Comparison of ENCODE assay signal across 8 cellular contexts in the genomic region with DNA sequence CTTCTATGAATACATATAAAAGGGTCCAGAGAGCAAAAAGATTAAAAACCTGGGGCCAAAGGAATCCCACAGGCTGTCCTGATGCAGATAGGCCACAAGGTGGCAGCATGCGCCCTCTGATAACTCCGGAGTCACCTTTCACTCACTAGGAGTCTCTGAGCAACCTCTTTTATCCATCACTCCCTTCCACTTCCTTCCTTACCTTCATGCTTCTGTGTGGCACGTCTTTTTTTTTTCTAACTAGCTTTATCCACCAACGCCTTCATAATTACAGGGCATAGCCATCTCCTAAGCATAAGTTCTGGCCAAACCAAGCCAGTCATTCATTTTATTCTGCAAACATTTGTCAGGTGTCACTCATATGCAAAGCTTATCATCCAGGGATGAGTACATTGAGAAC. TPM values are rescaled to one million over a fixed set of nuclear protein-coding genes. Genes with fewer than 3 reads are reported as not detected.
DNase-seq lines count a peak whose midpoint lies in the region; ATAC-seq, FAIRE-seq and TF ChIP-seq lines count a peak whose summit lies in the region.

No MANE protein-coding gene starts in this region.

- no peaks in the 10 kb centered on the region for H3K9me3 ChIP-seq in BE2C
- no peaks in the 10 kb centered on the region for H3K9me3 ChIP-seq in mammary epithelial cell (replicated peaks; ENCODE audit: insufficient read depth, low read length)
- H3K9me3 ChIP-seq in keratinocyte (ENCODE audit: control insufficient read depth, low read depth, low read length), result no peaks in the 10 kb centered on the region

- 0% methylated on average over 4 of the region's 4 CpGs for WGBS in mammary epithelial cell (ENCODE audit: low coverage, missing lambda C conversion rate)

- BruUV-seq in mammary epithelial cell (replicated peaks; lab: Mats Ljungman, UMichigan), result no TSS peak

- H3K9ac ChIP-seq in mammary epithelial cell (ENCODE audit: insufficient read depth, low read length) (no peak overlapping the region), keratinocyte (ENCODE audit: control insufficient read depth, extremely low read depth, insufficient read depth, low read length) (no peak overlapping the region)

- ATAC-seq in HG03139 (IDR thresholded peaks at IDR 0.05; ENCODE audit: unreplicated experiment), result no peak

- H2AFZ ChIP-seq in mammary epithelial cell (ENCODE audit: low read depth, low read length) (no peak overlapping the region), keratinocyte (ENCODE audit: control insufficient read depth, low read length) (no peak overlapping the region)

- H3K4me2 ChIP-seq in mammary epithelial cell (ENCODE audit: insufficient read depth, low read depth, low read length) (no peak overlapping the region), keratinocyte (ENCODE audit: control insufficient read depth, extremely low read depth, insufficient read depth, low read depth, low read length) (no peak overlapping the region)

- TF ChIP-seq CTCF in BE2C (IDR thresholded peaks at IDR 0.05; ENCODE audit: low read depth, low read length) (peak; percentile 97), WI38 (IDR thresholded peaks at IDR 0.05; ENCODE audit: low read depth, low read length) (peak; percentile 82), mammary epithelial cell (conservative IDR thresholded peaks at IDR 0.05 in 1 of 2, IDR thresholded peaks at IDR 0.05 in 1 of 2; ENCODE audit: extremely low read depth in 1 of 2, insufficient read depth in 1 of 2, low read depth in 1 of 2, low read length in 2 of 2) (peak; percentile 85 to 95), keratinocyte (optimal IDR thresholded peaks at IDR 0.05 in 1 of 3, IDR thresholded peaks at IDR 0.05 in 1 of 3, conservative IDR thresholded peaks at IDR 0.05 in 1 of 3; ENCODE audit: extremely low read depth in 1 of 3, insufficient read depth in 2 of 3, low read length in 3 of 3) (peak; percentile 82 to 89 (median 87))

- H3K27me3 ChIP-seq in BE2C (peaks cover 20% of the 10 kb centered on the region), H7 (ENCODE audit: control insufficient read depth, insufficient read depth, low read length) (no peaks in the 10 kb centered on the region), mammary epithelial cell (ENCODE audit: insufficient read depth, low read length) (no peaks in the 10 kb centered on the region), keratinocyte (ENCODE audit: control insufficient read depth, extremely low read depth, insufficient read depth, low read length) (peaks cover 3% of the 10 kb centered on the region)

- CTCF ChIA-PET in mammary epithelial cell (lab: Charles Lee; ENCODE audit: low non-redundant PET), result interaction anchor here (0.7 to 2.6 kb wide), 3 partner anchors 64 to 158 kb away, joined by 4 to 23 read pairs (median 5); no protein-coding TSS in a partner anchor

- no peaks in the 10 kb centered on the region for H3K9me1 ChIP-seq in keratinocyte (ENCODE audit: control insufficient read depth, extremely low read depth, insufficient read depth, low read length)

- no peaks in the 10 kb centered on the region for H4K20me1 ChIP-seq in mammary epithelial cell (ENCODE audit: insufficient read depth, low read length)
- H4K20me1 ChIP-seq in keratinocyte (ENCODE audit: control insufficient read depth, extremely low read depth, insufficient read depth, low read length), result no peaks in the 10 kb centered on the region

- no peaks in the 10 kb centered on the region for H3K79me2 ChIP-seq in mammary epithelial cell (ENCODE audit: insufficient read depth, low read length)
- H3K79me2 ChIP-seq in keratinocyte (ENCODE audit: control insufficient read depth, insufficient read depth, low read length), result no peaks in the 10 kb centered on the region

- no peaks in the 10 kb centered on the region for H3K36me3 ChIP-seq in BE2C
- H3K36me3 ChIP-seq in H7 (replicated peaks; ENCODE audit: control insufficient read depth, insufficient read depth, low read length), result no peaks in the 10 kb centered on the region
- H3K36me3 ChIP-seq in mammary epithelial cell (ENCODE audit: insufficient read depth, low read length), result no peaks in the 10 kb centered on the region
- no peaks in the 10 kb centered on the region for H3K36me3 ChIP-seq in keratinocyte (ENCODE audit: control insufficient read depth in 2 of 2, extremely low read depth in 1 of 2, insufficient read depth in 2 of 2, low read length in 2 of 2)

- DNase-seq in BE2C (peak; percentile 75), H7 (peak; percentile 88), NCI-H2196 treated with DMSO at 0.1 percent for 48 hours (lab: John Stamatoyannopoulos, UW; ENCODE audit: unreplicated experiment) (peak; percentile 72), mammary epithelial cell (peak; percentile 45), keratinocyte (ENCODE audit: low read depth, low spot score) (no peak)
- DNase-seq in stimulated activated CD4-positive, alpha-beta T cell treated with anti-CD3 and anti-CD28 coated beads, Interleukin-1b, Interleukin-23, amount 100 ng/mL, for 48 hours, result peak; percentile 64

- H3K27ac ChIP-seq in mammary epithelial cell (ENCODE audit: insufficient read depth, low read depth, low read length) (no peak overlapping the region), keratinocyte (ENCODE audit: control insufficient read depth, insufficient read depth, low read length) (no peak overlapping the region)

- H3K4me3 ChIP-seq in BE2C (ENCODE audit: low read depth, low read length) (no peak overlapping the region), H7 (ENCODE audit: insufficient read depth, low read depth, low read length) (no peak overlapping the region), WI38 (ENCODE audit: low read depth, low read length) (no peak overlapping the region), mammary epithelial cell (replicated peaks in 1 of 3; ENCODE audit: insufficient read depth in 1 of 3, low read depth in 2 of 3, low read length in 3 of 3) (no peak overlapping the region), keratinocyte (ENCODE audit: control insufficient read depth in 2 of 3, extremely low read depth in 1 of 3, insufficient read depth in 2 of 3, low read depth in 1 of 3, low read length in 3 of 3) (no peak overlapping the region)

- dilution Hi-C loops in mammary epithelial cell (cut with HindIII; ENCODE audit: low sequenced_read_pairs), result loop anchor here (5.0 to 10.0 kb wide), 2 partner anchors 210 to 402 kb away; no protein-coding TSS in a partner anchor
- dilution Hi-C loops in keratinocyte (cut with MboI; ENCODE audit: extremely low pct_ligation_motif_present, low sequenced_read_pairs), result loop anchor here (10.0 kb wide), 2 partner anchors 52 to 152 kb away; no protein-coding TSS in a partner anchor

- H3K4me1 ChIP-seq in BE2C (no peaks in the 10 kb centered on the region), mammary epithelial cell (ENCODE audit: insufficient read depth, low read length) (peaks cover 12% of the 10 kb centered on the region), keratinocyte (ENCODE audit: control insufficient read depth, extremely low read depth, insufficient read depth, low read length) (peaks cover 18% of the 10 kb centered on the region)

- in situ Hi-C loops in mammary epithelial cell (cut with MboI; ENCODE audit: low sequenced_read_pairs in 2 of 2), result loop anchor here in 1 of 2 donors (5.0 to 10.0 kb wide), 2 partner anchors 52 to 150 kb away; no protein-coding TSS in a partner anchor

- peak; percentile 74 for FAIRE-seq in keratinocyte (lab: Jason Lieb, UNC)

- intact Hi-C loops in mammary epithelial cell (cut with micrococcal nuclease), result loop anchor here (1.0 to 10.0 kb wide), 7 partner anchors 114 to 632 kb away; partner anchors contain the start of genes ILF2, RAB13, S100A1 and S100A13

RNA-seq across cellular contexts. Expression of gene PGLYRP4, which starts 3.9 kb away (rescaled TPM):
- polyA plus RNA-seq in BE2C (2012; ENCODE audit: insufficient read depth, insufficient read length, low read depth), result not detected
- not detected in 2 replicates for total RNA-seq in H7 (2014; rRNA removed; shearing (Covaris generic))
- under 1 TPM; 0.17 to 0.87 TPM for total RNA-seq in mammary epithelial cell
- polyA plus RNA-seq in mammary epithelial cell (0.11 TPM), keratinocyte (2.4 to 21.6 TPM (median 3.8 TPM) in 3 replicates)
- polyA minus RNA-seq in mammary epithelial cell (not detected), keratinocyte (2.3 to 25.5 TPM (median 3.5 TPM) in 3 replicates)
- polyA plus RNA-seq in keratinocyte (2011; ENCODE audit: low read depth), result 7.6 TPM
- polyA plus RNA-seq in keratinocyte (2011; cell fraction: cytosol; rRNA removed), result 3.6 and 5.1 TPM in 2 replicates
- polyA plus RNA-seq in keratinocyte (2011; cell fraction: nucleus; rRNA removed), result 20.0 and 21.8 TPM in 2 replicates
- 1.8 and 35.2 TPM in 2 replicates for polyA plus RNA-seq in keratinocyte (2012; ENCODE audit: low replicate concordance)
- polyA minus RNA-seq in keratinocyte (2011; cell fraction: cytosol; rRNA and poly(A)+ RNA removed), result 2.7 TPM
- 10.7 and 12.4 TPM in 2 replicates for polyA minus RNA-seq in keratinocyte (2011; cell fraction: nucleus; rRNA and poly(A)+ RNA removed)

RNA-seq across cellular contexts. Expression of gene S100A9, which starts 5.1 kb away (rescaled TPM):
- not detected for polyA plus RNA-seq in BE2C (2012; ENCODE audit: insufficient read depth, insufficient read length, low read depth)
- total RNA-seq in H7 (2014; rRNA removed; shearing (Covaris generic)), result not detected in 2 replicates
- 100 to 1,000 TPM in 1 of 2 donors, 10 to 100 TPM in 1; 95.5 to 606 TPM for total RNA-seq in mammary epithelial cell
- polyA plus RNA-seq in mammary epithelial cell (694 TPM), keratinocyte (238 to 1,827 TPM (median 297 TPM) in 3 replicates)
- polyA minus RNA-seq in mammary epithelial cell (47.9 TPM), keratinocyte (21.0 to 265 TPM (median 71.7 TPM) in 3 replicates)
- 5,499 TPM for polyA plus RNA-seq in keratinocyte (2011; ENCODE audit: low read depth)
- 898 and 967 TPM in 2 replicates for polyA plus RNA-seq in keratinocyte (2011; cell fraction: cytosol; rRNA removed)
- 568 and 625 TPM in 2 replicates for polyA plus RNA-seq in keratinocyte (2011; cell fraction: nucleus; rRNA removed)
- polyA plus RNA-seq in keratinocyte (2012; ENCODE audit: low replicate concordance), result 205 and 2,397 TPM in 2 replicates
- polyA minus RNA-seq in keratinocyte (2011; cell fraction: cytosol; rRNA and poly(A)+ RNA removed), result 201 TPM
- 72.2 and 76.9 TPM in 2 replicates for polyA minus RNA-seq in keratinocyte (2011; cell fraction: nucleus; rRNA and poly(A)+ RNA removed)

RNA-seq across cellular contexts. Expression of gene S100A12, which starts 22.9 kb away (rescaled TPM):
- not detected for polyA plus RNA-seq in BE2C (2012; ENCODE audit: insufficient read depth, insufficient read length, low read depth)
- total RNA-seq in H7 (2014; rRNA removed; shearing (Covaris generic)), result not detected in 2 replicates
- under 1 TPM in 1 of 2 donors, not detected in 1; 0.66 TPM for total RNA-seq in mammary epithelial cell
- polyA plus RNA-seq in mammary epithelial cell (1.0 TPM), keratinocyte (0.65 to 6.3 TPM (median 1.5 TPM) in 3 replicates)
- polyA minus RNA-seq in mammary epithelial cell (not detected), keratinocyte (3.2 TPM in 1 of 3 replicates, not detected in the others)
- 0.75 TPM for polyA plus RNA-seq in keratinocyte (2011; ENCODE audit: low read depth)
- 2.6 and 7.0 TPM in 2 replicates for polyA plus RNA-seq in keratinocyte (2011; cell fraction: cytosol; rRNA removed)
- polyA plus RNA-seq in keratinocyte (2011; cell fraction: nucleus; rRNA removed), result 1.9 and 2.9 TPM in 2 replicates
- 1.0 and 1.8 TPM in 2 replicates for polyA plus RNA-seq in keratinocyte (2012; ENCODE audit: low replicate concordance)
- not detected for polyA minus RNA-seq in keratinocyte (2011; cell fraction: cytosol; rRNA and poly(A)+ RNA removed)
- polyA minus RNA-seq in keratinocyte (2011; cell fraction: nucleus; rRNA and poly(A)+ RNA removed), result not detected in 2 replicates

RNA-seq across cellular contexts. Expression of gene S100A8, which starts 38.4 kb away (rescaled TPM):
- not detected for polyA plus RNA-seq in BE2C (2012; ENCODE audit: insufficient read depth, insufficient read length, low read depth)
- not detected in 2 replicates for total RNA-seq in H7 (2014; rRNA removed; shearing (Covaris generic))
- total RNA-seq in mammary epithelial cell, result 100 to 1,000 TPM in 1 of 2 donors, 1 to 10 TPM in 1; 4.0 to 363 TPM
- 133 TPM for polyA plus RNA-seq in mammary epithelial cell
- polyA minus RNA-seq in mammary epithelial cell, result 9.8 TPM
- polyA plus RNA-seq in keratinocyte, result 99.7 to 1,918 TPM (median 403 TPM) in 3 replicates
- polyA plus RNA-seq in keratinocyte (2011; ENCODE audit: low read depth), result 238 TPM
- polyA plus RNA-seq in keratinocyte (2011; cell fraction: cytosol; rRNA removed), result 425 and 730 TPM in 2 replicates
- 279 and 328 TPM in 2 replicates for polyA plus RNA-seq in keratinocyte (2011; cell fraction: nucleus; rRNA removed)
- 177 and 1,802 TPM in 2 replicates for polyA plus RNA-seq in keratinocyte (2012; ENCODE audit: low replicate concordance)
- polyA minus RNA-seq in keratinocyte, result 4.8 to 96.5 TPM (median 24.3 TPM) in 3 replicates
- 35.1 TPM for polyA minus RNA-seq in keratinocyte (2011; cell fraction: cytosol; rRNA and poly(A)+ RNA removed)
- polyA minus RNA-seq in keratinocyte (2011; cell fraction: nucleus; rRNA and poly(A)+ RNA removed), result 24.6 TPM in 2 replicates

RNA-seq across cellular contexts. Expression of gene PGLYRP3, which starts 39.8 kb away (rescaled TPM):
- polyA plus RNA-seq in BE2C (2012; ENCODE audit: insufficient read depth, insufficient read length, low read depth), result not detected
- not detected in 2 replicates for total RNA-seq in H7 (2014; rRNA removed; shearing (Covaris generic))
- total RNA-seq in mammary epithelial cell, result 1 to 10 TPM in 1 of 2 donors, not detected in 1; 1.8 TPM
- polyA plus RNA-seq in mammary epithelial cell (0.25 TPM), keratinocyte (0.93 to 1.9 TPM (median 1.0 TPM) in 3 replicates)
- polyA minus RNA-seq in mammary epithelial cell (not detected), keratinocyte (1.3 to 4.4 TPM (median 2.6 TPM) in 3 replicates)
- polyA plus RNA-seq in keratinocyte (2011; ENCODE audit: low read depth), result 4.6 TPM
- 0.73 and 1.1 TPM in 2 replicates for polyA plus RNA-seq in keratinocyte (2011; cell fraction: cytosol; rRNA removed)
- 3.9 and 4.4 TPM in 2 replicates for polyA plus RNA-seq in keratinocyte (2011; cell fraction: nucleus; rRNA removed)
- polyA plus RNA-seq in keratinocyte (2012; ENCODE audit: low replicate concordance), result 1.8 and 22.0 TPM in 2 replicates
- not detected for polyA minus RNA-seq in keratinocyte (2011; cell fraction: cytosol; rRNA and poly(A)+ RNA removed)
- 3.0 and 3.5 TPM in 2 replicates for polyA minus RNA-seq in keratinocyte (2011; cell fraction: nucleus; rRNA and poly(A)+ RNA removed)

Comparison
In these comparisons a context has a peak if more than half of its experiments do, and no peak if none do; other contexts are left out.
1. RNA of gene S100A9, which starts 5.1 kb away (total RNA-seq): 95.5 to 606 TPM in mammary epithelial cell; not detected in H7; every median in the first group is over 10 times any median in the second.
2. Peak in every context shown above with its lines, with median percentiles within 50 percentile points of each other: CTCF ChIP-seq.